In genomic region chr11:124633355-124633754, GRCh38 we compare ENCODE assay signal across 9 cellular contexts. TPM values are rescaled to one million over a fixed set of nuclear protein-coding genes. Genes with fewer than 3 reads are reported as not detected.
DNase-seq lines count a peak whose midpoint lies in the region; ATAC-seq and TF ChIP-seq lines count a peak whose summit lies in the region.
"Had no signal": no experiment of that assay in that cellular context is flagged by ENCODE, and none has a peak within 500 bp of the region (broad histone marks: within the 10 kb centered on the region; RNA-seq: fewer than 3 reads in every experiment).

No MANE protein-coding gene starts in this region.

- H3K79me2 ChIP-seq in osteoblast (ENCODE audit: insufficient read depth, low read length), result no peaks in the 10 kb centered on the region

- peaks cover 2% of the 10 kb centered on the region for H4K20me1 ChIP-seq in osteoblast (ENCODE audit: insufficient read depth, low read length)

- H3K27me3 ChIP-seq in osteoblast (ENCODE audit: insufficient read depth, low read length), result no peaks in the 10 kb centered on the region
- H3K27me3 ChIP-seq: thyroid gland had no signal

- H3K9me3 ChIP-seq in osteoblast (ENCODE audit: low read depth, low read length), result no peaks in the 10 kb centered on the region
- H3K9me3 ChIP-seq: thyroid gland had no signal

- no peak overlapping the region for H3K4me3 ChIP-seq in osteoblast (ENCODE audit: insufficient read depth, low read length)
- H3K4me3 ChIP-seq: thyroid gland had no signal

- no peak overlapping the region for H2AFZ ChIP-seq in osteoblast (ENCODE audit: low read length)

- DNase-seq in DMS53 (lab: John Stamatoyannopoulos, UW), result peak; percentile 28
- no peak for DNase-seq in DMS53 treated with DMSO at 0.1 percent for 48 hours (lab: John Stamatoyannopoulos, UW; ENCODE audit: unreplicated experiment)
- DNase-seq in astrocyte of the hippocampus (ENCODE audit: low read depth, low spot score), result peak; percentile 20
- DNase-seq in osteoblast (ENCODE audit: insufficient read length, low spot score, missing footprints), result no peak
- DNase-seq in activated CD4-positive, alpha-beta T cell treated with anti-CD3 and anti-CD28 coated beads for 1 hour, result no peak
- DNase-seq: activated B cell treated with CpG ODN at 0.5 μM for 24 hours, NCI-H2107, thyroid gland had no signal

- H3K36me3 ChIP-seq in osteoblast (ENCODE audit: insufficient read depth, low read length), result peaks cover 78% of the 10 kb centered on the region

- ATAC-seq in HG03196 (IDR thresholded peaks at IDR 0.05; ENCODE audit: unreplicated experiment), result no peak

- H3K4me2 ChIP-seq in osteoblast (ENCODE audit: insufficient read depth, low read length), result no peak overlapping the region

- peak; percentile 46 for TF ChIP-seq CTCF in osteoblast (IDR thresholded peaks at IDR 0.05; ENCODE audit: extremely low read depth, low read depth, low read length)

- H3K27ac ChIP-seq in osteoblast (ENCODE audit: low read depth, low read length), result no peak overlapping the region
- H3K27ac ChIP-seq: thyroid gland had no signal

- H3K4me1 ChIP-seq in osteoblast (ENCODE audit: insufficient read depth, low read length), result no peaks in the 10 kb centered on the region
- H3K4me1 ChIP-seq: thyroid gland had no signal

RNA-seq across cellular contexts. Expression of gene TBRG1, which starts 10.7 kb away (rescaled TPM):
- total RNA-seq in osteoblast, result 37.7 and 40.2 TPM in 2 replicates

RNA-seq across cellular contexts. Expression of gene PANX3, which starts 22.1 kb away (rescaled TPM):
- not detected in 2 replicates for total RNA-seq in osteoblast
- total RNA-seq: activated B cell treated with CpG ODN at 0.5 μM for 24 hours, thyroid gland had no signal

RNA-seq across cellular contexts. Expression of gene SIAE, which starts 40.2 kb away (rescaled TPM):
- total RNA-seq in osteoblast, result 10.5 and 11.5 TPM in 2 replicates

RNA-seq across cellular contexts. Expression of gene SPA17, which starts 40.3 kb away (rescaled TPM):
- 8.0 and 8.8 TPM in 2 replicates for total RNA-seq in osteoblast

Comparison
In these comparisons a context has a peak if more than half of its experiments do, and no peak if none do; other contexts are left out.
1. DNase-seq: peak in DMS53 (single experiment) and astrocyte of the hippocampus (single experiment); none in DMS53 treated with DMSO at 0.1 percent for 48 hours (single experiment), osteoblast (single experiment) and activated CD4-positive, alpha-beta T cell treated with anti-CD3 and anti-CD28 coated beads for 1 hour (single experiment).